In the genomic region with DNA sequence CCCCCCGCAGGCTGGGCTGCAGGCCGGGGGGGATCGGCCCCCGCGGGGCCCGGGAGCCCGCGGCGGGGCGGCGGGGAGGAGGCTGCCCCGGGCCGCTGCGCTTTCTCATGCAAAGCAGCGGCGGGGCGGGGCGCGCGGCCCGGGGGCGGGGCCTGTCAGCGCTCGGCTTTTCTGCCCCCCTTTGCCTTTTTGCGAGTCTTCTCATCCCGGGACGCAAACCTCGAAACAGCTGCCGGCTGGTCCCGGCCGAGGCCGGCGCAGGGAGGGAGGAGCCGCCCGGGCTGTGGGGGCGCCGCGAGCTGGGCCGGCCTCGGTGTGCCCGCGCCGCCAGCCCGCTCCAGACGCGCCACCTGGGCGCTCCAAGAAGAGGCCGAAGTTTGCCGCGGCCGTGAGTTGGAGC, we compare ENCODE assay signal across 9 cellular contexts. TPM values are rescaled to one million over a fixed set of nuclear protein-coding genes. Genes with fewer than 3 reads are reported as not detected.
DNase-seq lines count a peak whose midpoint lies in the region; ATAC-seq and TF ChIP-seq lines count a peak whose summit lies in the region.
"Had no signal": no experiment of that assay in that cellular context is flagged by ENCODE, and none has a peak within 500 bp of the region (broad histone marks: within the 10 kb centered on the region; RNA-seq: fewer than 3 reads in every experiment).

A gene with protein sequence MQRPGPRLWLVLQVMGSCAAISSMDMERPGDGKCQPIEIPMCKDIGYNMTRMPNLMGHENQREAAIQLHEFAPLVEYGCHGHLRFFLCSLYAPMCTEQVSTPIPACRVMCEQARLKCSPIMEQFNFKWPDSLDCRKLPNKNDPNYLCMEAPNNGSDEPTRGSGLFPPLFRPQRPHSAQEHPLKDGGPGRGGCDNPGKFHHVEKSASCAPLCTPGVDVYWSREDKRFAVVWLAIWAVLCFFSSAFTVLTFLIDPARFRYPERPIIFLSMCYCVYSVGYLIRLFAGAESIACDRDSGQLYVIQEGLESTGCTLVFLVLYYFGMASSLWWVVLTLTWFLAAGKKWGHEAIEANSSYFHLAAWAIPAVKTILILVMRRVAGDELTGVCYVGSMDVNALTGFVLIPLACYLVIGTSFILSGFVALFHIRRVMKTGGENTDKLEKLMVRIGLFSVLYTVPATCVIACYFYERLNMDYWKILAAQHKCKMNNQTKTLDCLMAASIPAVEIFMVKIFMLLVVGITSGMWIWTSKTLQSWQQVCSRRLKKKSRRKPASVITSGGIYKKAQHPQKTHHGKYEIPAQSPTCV (plus strand): TSS at position 198 of the 400 bp plus-strand sequence. CDS start 479 bp downstream, outside the sequence.

- peaks cover 34% of the 10 kb centered on the region for H3K27me3 Mint-ChIP-seq in activated CD8-positive, alpha-beta T cell treated with anti-CD3 and anti-CD28 coated beads, Interleukin-2, amount 10 ng/mL, durations not matched to agents 7 days and 5 days (ENCODE audit: low read depth)

- intact Hi-C loops in left ventricle myocardium inferior (cut with micrococcal nuclease) (no loop called here), sciatic nerve (cut with DNase I) (no loop called here)

- TF ChIP-seq CTCF in left ventricle myocardium inferior (IDR thresholded peaks at IDR 0.05; ENCODE audit: borderline replicate concordance): no peak

- in situ Hi-C loops in ACHN (cut with HindIII; ENCODE audit: low pct_ligation_motif_present, low pct_unique_long_range_greater_than_20kb, low sequenced_read_pairs): no loop called here

- ATAC-seq in activated CD8-positive, alpha-beta T cell treated with anti-CD3 and anti-CD28 coated beads, Interleukin-2, amount 10 ng/mL, durations not matched to agents 7 days and 5 days: peak; percentile 44
- ATAC-seq in sciatic nerve (peak; percentile 71), GM18858 (IDR thresholded peaks at IDR 0.05; ENCODE audit: unreplicated experiment) (no peak)
- ATAC-seq: GM12878 had no signal

- peak within 1 kb of the TSS; percentile 62 for H3K4me3 ChIP-seq in left ventricle myocardium inferior
- H3K4me3 ChIP-seq: GM12878 had no signal

- H3K36me3 ChIP-seq in left ventricle myocardium inferior: no peaks in the 10 kb centered on the region

- no peaks in the 10 kb centered on the region for H3K9me3 Mint-ChIP-seq in activated CD8-positive, alpha-beta T cell treated with anti-CD3 and anti-CD28 coated beads, Interleukin-2, amount 10 ng/mL, durations not matched to agents 7 days and 5 days (ENCODE audit: insufficient read depth)

- H3K9me3 ChIP-seq in left ventricle myocardium inferior (replicated peaks): no peaks in the 10 kb centered on the region

- no peak within 1 kb of the TSS for H3K27ac ChIP-seq in left ventricle myocardium inferior (replicated peaks)

- H3K36me3 Mint-ChIP-seq in activated CD8-positive, alpha-beta T cell treated with anti-CD3 and anti-CD28 coated beads, Interleukin-2, amount 10 ng/mL, durations not matched to agents 7 days and 5 days (ENCODE audit: low read depth): peaks cover 4% of the 10 kb centered on the region

- DNase-seq in DMS53 treated with DMSO at 0.1 percent for 48 hours (lab: John Stamatoyannopoulos, UW; ENCODE audit: unreplicated experiment) (peak; percentile 33), left ventricle myocardium inferior (peak; percentile 47), sciatic nerve (ENCODE audit: low spot score) (peak; percentile 82), GM19238 (ENCODE audit: insufficient read length, low spot score) (no peak), SW 1271 (lab: John Stamatoyannopoulos, UW) (no peak), ACHN (no peak)
- DNase-seq in activated CD8-positive, alpha-beta T cell treated with anti-CD3 and anti-CD28 coated beads, Interleukin-2, amount 10 ng/mL, durations not matched to agents 7 days and 5 days: no peak

- POLR2A ChIA-PET in activated CD8-positive, alpha-beta T cell treated with anti-CD3 and anti-CD28 coated beads, Interleukin-2, amount 10 ng/mL, durations not matched to agents 7 days and 5 days (lab: Charles Lee): no interaction called here

- peak within 1 kb of the TSS; percentile 18 for H3K4me3 Mint-ChIP-seq in activated CD8-positive, alpha-beta T cell treated with anti-CD3 and anti-CD28 coated beads, Interleukin-2, amount 10 ng/mL, durations not matched to agents 7 days and 5 days

- peaks cover 97% of the 10 kb centered on the region for H3K27me3 ChIP-seq in left ventricle myocardium inferior (ENCODE audit: low read depth)

- CTCF ChIA-PET in activated CD8-positive, alpha-beta T cell treated with anti-CD3 and anti-CD28 coated beads, Interleukin-2, amount 10 ng/mL, durations not matched to agents 7 days and 5 days (lab: Charles Lee): no interaction called here

- H3K4me1 Mint-ChIP-seq in activated CD8-positive, alpha-beta T cell treated with anti-CD3 and anti-CD28 coated beads, Interleukin-2, amount 10 ng/mL, durations not matched to agents 7 days and 5 days (ENCODE audit: low read depth): peaks cover 4% of the 10 kb centered on the region

- H3K27ac Mint-ChIP-seq in activated CD8-positive, alpha-beta T cell treated with anti-CD3 and anti-CD28 coated beads, Interleukin-2, amount 10 ng/mL, durations not matched to agents 7 days and 5 days: no peak within 1 kb of the TSS

- H3K4me1 ChIP-seq in left ventricle myocardium inferior: peaks cover 22% of the 10 kb centered on the region

RNA-seq across cellular contexts. Expression of the gene that starts here (rescaled TPM):
- total RNA-seq in activated CD8-positive, alpha-beta T cell treated with anti-CD3 and anti-CD28 coated beads, Interleukin-2, amount 10 ng/mL, durations not matched to agents 7 days and 5 days: not detected
- total RNA-seq in left ventricle myocardium inferior (0.05 TPM), sciatic nerve (1.5 TPM)
- total RNA-seq: GM12878 had no signal

Comparison
In these comparisons a context has a peak if more than half of its experiments do, and no peak if none do; other contexts are left out.
1. Peak in ATAC-seq in activated CD8-positive, alpha-beta T cell treated with anti-CD3 and anti-CD28 coated beads, Interleukin-2, amount 10 ng/mL, durations not matched to agents 7 days and 5 days; RNA of the gene not detected or under 1 TPM.
2. Peak in DNase-seq and H3K4me3 ChIP-seq in left ventricle myocardium inferior; RNA of the gene not detected or under 1 TPM.
3. DNase-seq: peak in DMS53 treated with DMSO at 0.1 percent for 48 hours (single experiment) and sciatic nerve (single experiment); none in activated CD8-positive, alpha-beta T cell treated with anti-CD3 and anti-CD28 coated beads, Interleukin-2, amount 10 ng/mL, durations not matched to agents 7 days and 5 days (single experiment), GM19238 (single experiment), SW 1271 (0 of 2) and ACHN (single experiment).